In genomic region chr4:48118081-48118480, GRCh38 we compare ENCODE assay signal across 14 cellular contexts. TPM values are rescaled to one million over a fixed set of nuclear protein-coding genes. Genes with fewer than 3 reads are reported as not detected.
DNase-seq lines count a peak whose midpoint lies in the region; ATAC-seq lines count a peak whose summit lies in the region.
"Had no signal": no experiment of that assay in that cellular context is flagged by ENCODE, and none has a peak within 500 bp of the region (broad histone marks: within the 10 kb centered on the region; RNA-seq: fewer than 3 reads in every experiment).

No MANE protein-coding gene starts in this region.

- no peak for ATAC-seq in CD4-positive, CD25-positive, alpha-beta regulatory T cell (ENCODE audit: low read depth in 2 of 2)
- ATAC-seq in activated T-helper 17 cell treated with anti-CD3 and anti-CD28 coated beads, Interleukin-2, amount 50 U/mL, for 72 hours (replicated peaks): no peak
- ATAC-seq in left colon (peak; percentile 61), GM19397 (IDR thresholded peaks at IDR 0.05; ENCODE audit: unreplicated experiment) (no peak), GM18517 (IDR thresholded peaks at IDR 0.05; ENCODE audit: unreplicated experiment) (no peak)
- ATAC-seq: PC-3 had no signal

- peak overlapping the region; percentile 3 to 79 (median 52) for H3K27ac Mint-ChIP-seq in CD4-positive, CD25-positive, alpha-beta regulatory T cell
- peak overlapping the region; percentile 0 to 68 (median 36) for H3K27ac Mint-ChIP-seq in CD4-positive, alpha-beta memory T cell
- no peak overlapping the region for H3K27ac Mint-ChIP-seq in activated T-helper 17 cell treated with anti-CD3 and anti-CD28 coated beads, Interleukin-2, amount 50 U/mL, for 72 hours
- H3K27ac Mint-ChIP-seq: B cell had no signal

- no peaks in the 10 kb centered on the region for H3K27me3 Mint-ChIP-seq in CD4-positive, CD25-positive, alpha-beta regulatory T cell
- H3K27me3 Mint-ChIP-seq in CD4-positive, alpha-beta memory T cell: no peaks in the 10 kb centered on the region
- H3K27me3 Mint-ChIP-seq in activated T-helper 17 cell treated with anti-CD3 and anti-CD28 coated beads, Interleukin-2, amount 50 U/mL, for 72 hours: no peaks in the 10 kb centered on the region
- H3K27me3 Mint-ChIP-seq: B cell had no signal

- H3K9me3 Mint-ChIP-seq in CD4-positive, CD25-positive, alpha-beta regulatory T cell: peaks cover 0 to 1% (median 0%) of the 10 kb centered on the region in 7 donors
- H3K9me3 Mint-ChIP-seq in CD4-positive, alpha-beta memory T cell: no peaks in the 10 kb centered on the region
- no peaks in the 10 kb centered on the region for H3K9me3 Mint-ChIP-seq in activated T-helper 17 cell treated with anti-CD3 and anti-CD28 coated beads, Interleukin-2, amount 50 U/mL, for 72 hours

- no peak overlapping the region for H3K27ac ChIP-seq in CD4-positive, CD25-positive, alpha-beta regulatory T cell (ENCODE audit: insufficient read depth, low read length, poor library complexity, severe bottlenecking)
- H3K27ac ChIP-seq in CD4-positive, alpha-beta memory T cell (ENCODE audit: low read depth, low read length): no peak overlapping the region

- no peak for DNase-seq in CD4-positive, CD25-positive, alpha-beta regulatory T cell
- DNase-seq in CD4-positive, alpha-beta memory T cell: no peak
- DNase-seq in left colon (no peak), NCI-H2171 treated with DMSO at 0.1 percent for 48 hours (lab: John Stamatoyannopoulos, UW) (no peak)
- DNase-seq: COR-L47, KG1, NCI-H1092, NCI-H226, PC-3 had no signal

- CTCF ChIA-PET in CD4-positive, alpha-beta memory T cell (lab: Charles Lee; ENCODE audit: partially characterized antibody): interaction anchor here (0.9 to 2.2 kb wide), 3 partner anchors 9 to 23 kb away, joined by 4 to 17 read pairs (median 7); no protein-coding TSS in a partner anchor

- intact Hi-C loops in CD4-positive, alpha-beta memory T cell (cut with micrococcal nuclease): no loop called here
- intact Hi-C loops in left colon (cut with DNase I, micrococcal nuclease): no loop called here

- H3K9me3 ChIP-seq in CD4-positive, CD25-positive, alpha-beta regulatory T cell (ENCODE audit: control insufficient read depth in 2 of 2, low read length in 2 of 2): no peaks in the 10 kb centered on the region
- no peaks in the 10 kb centered on the region for H3K9me3 ChIP-seq in CD4-positive, alpha-beta memory T cell (ENCODE audit: control insufficient read depth in 1 of 2, low read length in 2 of 2)
- H3K9me3 ChIP-seq: HAP-1 had no signal

- no peak overlapping the region for H3K4me3 ChIP-seq in CD4-positive, CD25-positive, alpha-beta regulatory T cell (ENCODE audit: low read depth, low read length)
- no peak overlapping the region for H3K4me3 ChIP-seq in CD4-positive, alpha-beta memory T cell (ENCODE audit: low read length in 2 of 2)
- H3K4me3 ChIP-seq: HAP-1 had no signal

- POLR2A ChIA-PET in CD4-positive, alpha-beta memory T cell (lab: Charles Lee; ENCODE audit: partially characterized antibody): interaction anchor here (1.7 kb wide), 1 partner anchor 10 kb away, joined by 4 read pairs; no protein-coding TSS in a partner anchor

- H3K4me1 Mint-ChIP-seq in CD4-positive, CD25-positive, alpha-beta regulatory T cell: peaks cover 27 to 64% (median 45%) of the 10 kb centered on the region in 4 donors
- peaks cover 46 to 61% (median 55%) of the 10 kb centered on the region in 4 donors for H3K4me1 Mint-ChIP-seq in CD4-positive, alpha-beta memory T cell
- H3K4me1 Mint-ChIP-seq in activated T-helper 17 cell treated with anti-CD3 and anti-CD28 coated beads, Interleukin-2, amount 50 U/mL, for 72 hours: peaks cover 42% of the 10 kb centered on the region
- H3K4me1 Mint-ChIP-seq: B cell had no signal

- H3K4me1 ChIP-seq in CD4-positive, CD25-positive, alpha-beta regulatory T cell (ENCODE audit: control insufficient read depth, insufficient read depth, low read length, poor library complexity, severe bottlenecking): peaks cover 31% of the 10 kb centered on the region
- peaks cover 75% of the 10 kb centered on the region for H3K4me1 ChIP-seq in CD4-positive, alpha-beta memory T cell (ENCODE audit: insufficient read depth, low read length)
- H3K4me1 ChIP-seq: HAP-1 had no signal

- H3K36me3 ChIP-seq in CD4-positive, CD25-positive, alpha-beta regulatory T cell (ENCODE audit: control insufficient read depth, insufficient read depth, low read length): peaks cover 16% of the 10 kb centered on the region
- H3K36me3 ChIP-seq in CD4-positive, alpha-beta memory T cell (ENCODE audit: insufficient read depth, low read length): no peaks in the 10 kb centered on the region
- H3K36me3 ChIP-seq: HAP-1 had no signal

- H3K36me3 Mint-ChIP-seq in CD4-positive, CD25-positive, alpha-beta regulatory T cell: peaks cover 39% of the 10 kb centered on the region
- peaks cover 14 to 36% of the 10 kb centered on the region in 2 donors for H3K36me3 Mint-ChIP-seq in CD4-positive, alpha-beta memory T cell
- H3K36me3 Mint-ChIP-seq in activated T-helper 17 cell treated with anti-CD3 and anti-CD28 coated beads, Interleukin-2, amount 50 U/mL, for 72 hours (ENCODE audit: low read depth): peaks cover 18% of the 10 kb centered on the region

- H3K27me3 ChIP-seq in CD4-positive, CD25-positive, alpha-beta regulatory T cell (ENCODE audit: control insufficient read depth, insufficient read depth, low read length): no peaks in the 10 kb centered on the region
- H3K27me3 ChIP-seq in CD4-positive, alpha-beta memory T cell (ENCODE audit: insufficient read depth, low read length): no peaks in the 10 kb centered on the region

- H3K4me3 Mint-ChIP-seq in CD4-positive, CD25-positive, alpha-beta regulatory T cell: peak overlapping the region in 2 of 4 donors; percentile 23 to 39
- peak overlapping the region in 3 of 8 donors; percentile 3 to 24 (median 13) for H3K4me3 Mint-ChIP-seq in CD4-positive, alpha-beta memory T cell
- peak overlapping the region; percentile 13 for H3K4me3 Mint-ChIP-seq in activated T-helper 17 cell treated with anti-CD3 and anti-CD28 coated beads, Interleukin-2, amount 50 U/mL, for 72 hours
- H3K4me3 Mint-ChIP-seq: B cell had no signal

RNA-seq across cellular contexts. Expression of gene TXK, which starts 16.0 kb away (rescaled TPM):
- 58.0 TPM for total RNA-seq in CD4-positive, CD25-positive, alpha-beta regulatory T cell
- 10 to 100 TPM; 38.3 to 77.2 (median 62.7) TPM for polyA plus RNA-seq in CD4-positive, CD25-positive, alpha-beta regulatory T cell
- 10 to 100 TPM; 44.8 to 48.7 TPM for total RNA-seq in CD4-positive, alpha-beta memory T cell
- polyA plus RNA-seq in CD4-positive, alpha-beta memory T cell: 10 to 100 TPM; 53.3 to 54.0 TPM
- 10 to 100 TPM; 26.8 to 28.8 TPM for total RNA-seq in activated T-helper 17 cell treated with anti-CD3 and anti-CD28 coated beads, Interleukin-2, amount 50 U/mL, for 72 hours
- total RNA-seq in left colon: 1 to 10 TPM in 1 of 2 donors, under 1 TPM in 1; 0.55 to 1.8 TPM

Comparison
In these comparisons a context has a peak if more than half of its experiments do, and no peak if none do; other contexts are left out.
1. RNA of gene TXK, which starts 16.0 kb away (total RNA-seq): 58.0 TPM in CD4-positive, CD25-positive, alpha-beta regulatory T cell (single experiment), 44.8 to 48.7 TPM in CD4-positive, alpha-beta memory T cell and 26.8 to 28.8 TPM in activated T-helper 17 cell treated with anti-CD3 and anti-CD28 coated beads, Interleukin-2, amount 50 U/mL, for 72 hours; 0.55 to 1.8 TPM in left colon; every median in the first group is over 4 times any median in the second.